ENCODE assay signal across 20 cellular contexts in the genomic region with DNA sequence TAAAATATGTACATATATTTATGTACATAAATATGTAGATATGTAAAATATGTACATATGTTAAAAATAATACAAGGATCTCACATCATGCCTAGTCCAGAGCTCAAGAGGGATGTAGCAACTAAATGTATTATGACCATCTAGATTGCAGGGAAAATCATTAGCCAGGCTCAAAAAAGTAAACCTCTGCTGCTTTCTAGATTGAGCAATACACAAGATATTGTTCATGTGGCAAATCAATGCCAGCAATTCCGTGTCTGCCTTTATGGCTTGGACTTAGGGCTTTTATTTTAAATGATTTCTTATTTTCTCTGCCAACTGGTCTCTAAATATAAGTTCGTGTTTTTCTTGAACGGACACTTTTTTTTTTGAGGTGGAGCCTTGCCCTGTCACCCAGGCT.
DNase-seq lines count a peak whose midpoint lies in the region; ATAC-seq and TF ChIP-seq lines count a peak whose summit lies in the region.
"Had no signal": no experiment of that assay in that cellular context is flagged by ENCODE, and none has a peak within 500 bp of the region (broad histone marks: within the 10 kb centered on the region; RNA-seq: fewer than 3 reads in every experiment).

No MANE protein-coding gene starts in this region.

- H3K36me3 Mint-ChIP-seq in activated naive CD4-positive, alpha-beta T cell treated with anti-CD3 and anti-CD28 coated beads for 36 hours (ENCODE audit: low read depth): no peaks in the 10 kb centered on the region

- no peak overlapping the region for H3K18ac ChIP-seq in mesenchymal stem cell (ENCODE audit: low read depth in 1 of 2, low read length in 2 of 2)

- H4K91ac ChIP-seq in mesenchymal stem cell (ENCODE audit: low read length): no peak overlapping the region

- no peak overlapping the region for H3K23ac ChIP-seq in mesenchymal stem cell (ENCODE audit: low read length in 2 of 2)

- H3K27me3 Mint-ChIP-seq in activated naive CD4-positive, alpha-beta T cell treated with anti-CD3 and anti-CD28 coated beads for 36 hours (ENCODE audit: low read depth): peaks cover 6% of the 10 kb centered on the region

- no peak overlapping the region for H3K9ac ChIP-seq in mesenchymal stem cell (ENCODE audit: low read length)

- no peak overlapping the region for H3K4me3 Mint-ChIP-seq in activated naive CD4-positive, alpha-beta T cell treated with anti-CD3 and anti-CD28 coated beads for 36 hours
- H3K4me3 Mint-ChIP-seq: CD4-positive, alpha-beta memory T cell; H9 had no signal

- CTCF ChIA-PET in activated naive CD4-positive, alpha-beta T cell treated with anti-CD3 and anti-CD28 coated beads for 36 hours (lab: Charles Lee): no interaction called here

- no peak overlapping the region for H2AFZ ChIP-seq in mesenchymal stem cell (ENCODE audit: low read depth, low read length)

- H2BK15ac ChIP-seq in mesenchymal stem cell (ENCODE audit: low read depth, poor library complexity, severe bottlenecking): no peak overlapping the region

- H3K27me3 ChIP-seq in body of pancreas: no peaks in the 10 kb centered on the region
- H3K27me3 ChIP-seq in mesenchymal stem cell (ENCODE audit: control insufficient read depth in 1 of 2, insufficient read depth in 1 of 2, low read length in 2 of 2): no peaks in the 10 kb centered on the region
- H3K27me3 ChIP-seq: BE2C, SJCRH30 had no signal

- TF ChIP-seq CTCF in body of pancreas (IDR thresholded peaks at IDR 0.05): no peak

- H3K4me3 ChIP-seq in body of pancreas (no peak overlapping the region), mesenchymal stem cell (ENCODE audit: insufficient read depth in 1 of 2, low read depth in 1 of 2, low read length in 2 of 2) (no peak overlapping the region)
- H3K4me3 ChIP-seq: K562, SJCRH30 had no signal

- no peak overlapping the region for H3K14ac ChIP-seq in mesenchymal stem cell (ENCODE audit: low read length in 2 of 2)

- no peak overlapping the region for H2BK5ac ChIP-seq in mesenchymal stem cell (ENCODE audit: low read depth, low read length, poor library complexity, severe bottlenecking)

- H3K9me3 ChIP-seq in body of pancreas (no peaks in the 10 kb centered on the region), mesenchymal stem cell (ENCODE audit: control insufficient read depth, low read length) (no peaks in the 10 kb centered on the region)
- H3K9me3 ChIP-seq: BE2C, SJCRH30 had no signal

- H3K4me1 ChIP-seq in body of pancreas (peaks cover 20% of the 10 kb centered on the region), mesenchymal stem cell (ENCODE audit: control insufficient read depth, insufficient read depth, low read depth, low read length) (peaks cover 10% of the 10 kb centered on the region)
- H3K4me1 ChIP-seq: BE2C had no signal

- H2AK5ac ChIP-seq in mesenchymal stem cell (ENCODE audit: low read length, severe bottlenecking): peak overlapping the region; percentile 6

- H3K36me3 ChIP-seq in body of pancreas (replicated peaks in 1 of 2; ENCODE audit: insufficient read depth in 1 of 2, low read depth in 2 of 2): no peaks in the 10 kb centered on the region
- H3K36me3 ChIP-seq in mesenchymal stem cell (ENCODE audit: control insufficient read depth in 1 of 2, insufficient read depth in 2 of 2, low read depth in 1 of 2, low read length in 2 of 2): peaks cover 16 to 40% of the 10 kb centered on the region in 2 experiments
- H3K36me3 ChIP-seq: BE2C had no signal

- no peak overlapping the region for H3K27ac ChIP-seq in body of pancreas
- H3K27ac ChIP-seq in mesenchymal stem cell (ENCODE audit: low read length, poor library complexity, severe bottlenecking): peak overlapping the region; percentile 18
- H3K27ac ChIP-seq: RWPE1, SJCRH30 had no signal

- no peaks in the 10 kb centered on the region for H3K4me1 Mint-ChIP-seq in activated naive CD4-positive, alpha-beta T cell treated with anti-CD3 and anti-CD28 coated beads for 36 hours (ENCODE audit: low read depth)
- H3K4me1 Mint-ChIP-seq: CD4-positive, alpha-beta memory T cell had no signal

- no peak overlapping the region for H2BK12ac ChIP-seq in mesenchymal stem cell (ENCODE audit: low read length in 2 of 2)

- ATAC-seq in body of pancreas (peak; percentile 38), HG03354 (IDR thresholded peaks at IDR 0.05; ENCODE audit: poor library complexity, severe bottlenecking, unreplicated experiment) (no peak)
- ATAC-seq: K562, PC-3 had no signal

- H4K8ac ChIP-seq in mesenchymal stem cell (ENCODE audit: low read length): no peak overlapping the region

- no peak for DNase-seq in body of pancreas
- DNase-seq in fibroblast of peridontal ligament (ENCODE audit: extremely low read depth): peak; percentile 76
- no peak for DNase-seq in mesenchymal stem cell
- no peak for DNase-seq in erythroblast (lab: John Stamatoyannopoulos, UW)
- DNase-seq in activated naive CD4-positive, alpha-beta T cell treated with anti-CD3 and anti-CD28 coated beads for 36 hours: no peak
- DNase-seq in NCI-H226: no peak
- DNase-seq: BE2C; Calu3; CD4-positive, alpha-beta memory T cell; DMS79; H9; MV-4-11; NCI-H1417 treated with DMSO at 0.1 percent for 48 hours; NCI-H2029; NCI-H510A; PC-3; SJCRH30 had no signal

- no peak overlapping the region for H2BK120ac ChIP-seq in mesenchymal stem cell (ENCODE audit: low read depth, low read length)

- no peak overlapping the region for H3K27ac Mint-ChIP-seq in activated naive CD4-positive, alpha-beta T cell treated with anti-CD3 and anti-CD28 coated beads for 36 hours
- H3K27ac Mint-ChIP-seq: CD4-positive, alpha-beta memory T cell; H9 had no signal

- H3K9me3 Mint-ChIP-seq in activated naive CD4-positive, alpha-beta T cell treated with anti-CD3 and anti-CD28 coated beads for 36 hours: peaks cover 2% of the 10 kb centered on the region

- TF ChIP-seq POLR2A in body of pancreas (IDR thresholded peaks at IDR 0.05): no peak
- TF ChIP-seq POLR2A in erythroblast (IDR thresholded peaks at IDR 0.05; ENCODE audit: low read length): no peak

- intact Hi-C loops in body of pancreas (cut with DNase I): no loop called here
- intact Hi-C loops in activated naive CD4-positive, alpha-beta T cell treated with anti-CD3 and anti-CD28 coated beads for 36 hours (cut with micrococcal nuclease): no loop called here

- peaks cover 2% of the 10 kb centered on the region for H3K79me1 ChIP-seq in mesenchymal stem cell (replicated peaks; ENCODE audit: low read length, poor library complexity, severe bottlenecking)

- WGBS in body of pancreas, 2 donors: 50 to 53% methylated on average over 3 of the region's 3 CpGs
- WGBS in mesenchymal stem cell: 98% methylated on average over 3 of the region's 3 CpGs

- no peak overlapping the region for H3K4me2 ChIP-seq in mesenchymal stem cell (ENCODE audit: low read length, poor library complexity, severe bottlenecking)

- no peak overlapping the region for H3K4ac ChIP-seq in mesenchymal stem cell (ENCODE audit: low read depth in 1 of 2, low read length in 2 of 2)
